Comparison of ENCODE assay signal across 33 cellular contexts in genomic region chr20:57702521-57702920, GRCh38. TPM values are rescaled to one million over a fixed set of nuclear protein-coding genes. Genes with fewer than 3 reads are reported as not detected.
A peak's percentile ranks its signal among the peaks of the same experiment; 100 is the strongest.
DNase-seq lines count a peak whose midpoint lies in the region; ATAC-seq, FAIRE-seq and TF ChIP-seq lines count a peak whose summit lies in the region.
"Had no signal": no experiment of that assay in that cellular context is flagged by ENCODE, and none has a peak within 500 bp of the region (broad histone marks: within the 10 kb centered on the region; RNA-seq: fewer than 3 reads in every experiment).

No MANE protein-coding gene starts in this region.

- H3K27ac ChIP-seq in HepG2 (ENCODE audit: extremely low read length, insufficient read depth, low read length) (no peak overlapping the region), right lobe of liver (no peak overlapping the region), VCaP (peak overlapping the region; percentile 99), heart left ventricle (no peak overlapping the region), coronary artery (no peak overlapping the region), substantia nigra (ENCODE audit: low read depth, low read length, poor library complexity, severe bottlenecking) (no peak overlapping the region)
- H3K27ac ChIP-seq: brain microvascular endothelial cell, gastrocnemius medialis, hepatocyte, HL-60, lower lobe of right lung, stomach, tibial nerve had no signal

- H3K9me3 ChIP-seq in HepG2 (ENCODE audit: low read length) (no peaks in the 10 kb centered on the region), right lobe of liver (no peaks in the 10 kb centered on the region), heart left ventricle (no peaks in the 10 kb centered on the region)
- H3K9me3 ChIP-seq: gastrocnemius medialis, lower lobe of right lung, stomach, tibial nerve had no signal

- H3K27me3 ChIP-seq in HepG2 (ENCODE audit: control insufficient read depth in 1 of 2, insufficient read depth in 2 of 2, low read length in 2 of 2) (peaks cover 16 to 94% of the 10 kb centered on the region in 2 experiments), right lobe of liver (no peaks in the 10 kb centered on the region), heart left ventricle (no peaks in the 10 kb centered on the region)
- H3K27me3 ChIP-seq: brain microvascular endothelial cell, gastrocnemius medialis, hepatocyte, stomach, tibial nerve had no signal

- intact Hi-C loops in HepG2 (cut with micrococcal nuclease; ENCODE audit: unreplicated experiment) (no loop called here), right lobe of liver (cut with DNase I) (no loop called here), heart left ventricle (cut with DNase I) (no loop called here)

- H3K4me2 ChIP-seq in HepG2 (ENCODE audit: low read depth, low read length): no peak overlapping the region
- H3K4me2 ChIP-seq: hepatocyte had no signal

- DNase-seq in HepG2 (ENCODE audit: low spot score) (no peak), right lobe of liver (no peak), memory B cell (ENCODE audit: low spot score in 2 of 2) (no peak), heart left ventricle (no peak), coronary artery (ENCODE audit: low spot score) (no peak), substantia nigra (lab: John Stamatoyannopoulos, UW) (no peak)
- DNase-seq: 8988T; activated CD4-positive, alpha-beta T cell treated with anti-CD3 and anti-CD28 coated beads, Interleukin-2, amount 10 ng/mL, durations not matched to agents 24 days and 14 days; activated CD8-positive, alpha-beta memory T cell treated with anti-CD3 and anti-CD28 coated beads for 24 hours; activated naive CD4-positive, alpha-beta T cell treated with anti-CD3 and anti-CD28 coated beads, Interleukin-2, amount 50 U/mL, for 16 hours; activated T-cell treated with anti-CD3 and anti-CD28 coated beads for 4 hours; brain microvascular endothelial cell; CD4-positive, CD25-positive, alpha-beta regulatory T cell; gastrocnemius medialis; Kasumi-1; lower lobe of right lung; NCI-H1417 treated with DMSO at 0.1 percent for 48 hours; NCI-H2081; NCI-H524 treated with DMSO at 0.1 percent for 48 hours; retina; SHP77 treated with DMSO at 0.1 percent for 48 hours; stomach; T-helper 9 cell had no signal

- H3K4me3 Mint-ChIP-seq in memory B cell: peak overlapping the region; percentile 77
- H3K4me3 Mint-ChIP-seq: activated CD4-positive, alpha-beta T cell treated with anti-CD3 and anti-CD28 coated beads, Interleukin-2, amount 10 ng/mL, durations not matched to agents 24 days and 14 days; CD4-positive, CD25-positive, alpha-beta regulatory T cell had no signal

- H3K27me3 Mint-ChIP-seq in memory B cell: no peaks in the 10 kb centered on the region

- peaks cover 75% of the 10 kb centered on the region for H3K4me1 Mint-ChIP-seq in memory B cell

- H4K20me1 ChIP-seq in HepG2 (ENCODE audit: insufficient read depth, low read length): no peaks in the 10 kb centered on the region; the same call in 1 of the 2 replicates

- TF ChIP-seq POLR2A in HepG2 (IDR thresholded peaks at IDR 0.05; ENCODE audit: insufficient read depth in 1 of 2, low read depth in 2 of 2, low read length in 2 of 2): no peak
- TF ChIP-seq POLR2A in right lobe of liver (IDR thresholded peaks at IDR 0.05): no peak
- no peak for TF ChIP-seq POLR2A in heart left ventricle (IDR thresholded peaks at IDR 0.05)

- H3K4me1 ChIP-seq in HepG2 (ENCODE audit: insufficient read depth, low read length) (no peaks in the 10 kb centered on the region), right lobe of liver (no peaks in the 10 kb centered on the region), heart left ventricle (peaks cover 0 to 79% (median 11%) of the 10 kb centered on the region in 12 donors)

- H3K9ac ChIP-seq in HepG2 (ENCODE audit: insufficient read depth, low read depth, low read length): no peak overlapping the region

- H3K9me3 Mint-ChIP-seq in memory B cell: no peaks in the 10 kb centered on the region
- H3K9me3 Mint-ChIP-seq: activated CD4-positive, alpha-beta T cell treated with anti-CD3 and anti-CD28 coated beads, Interleukin-2, amount 10 ng/mL, durations not matched to agents 24 days and 14 days; activated T-helper 2 cell treated with anti-CD3 and anti-CD28 coated beads, Interferon-gamma antibody, Interleukin-2, Interleukin-4, amounts not matched to agents 10 μg/mL and 5 μg/mL and 100 μg/mL, durations not matched to agents 14 hours and 24 hours and 36 hours; CD4-positive, CD25-positive, alpha-beta regulatory T cell; nephron had no signal

- FAIRE-seq in HepG2 (lab: Jason Lieb, UNC): no peak
- FAIRE-seq: endothelial cell of umbilical vein, H1 had no signal

- H3K36me3 Mint-ChIP-seq in memory B cell: no peaks in the 10 kb centered on the region
- H3K36me3 Mint-ChIP-seq: CD4-positive, CD25-positive, alpha-beta regulatory T cell had no signal

- no peaks in the 10 kb centered on the region for H3K79me2 ChIP-seq in HepG2 (ENCODE audit: insufficient read depth, low read length)

- BruUV-seq in HepG2 (replicated peaks; lab: Mats Ljungman, UMichigan): no TSS peak

- H3K4me3 ChIP-seq in HepG2 (replicated peaks in 1 of 3; ENCODE audit: insufficient read depth in 1 of 3, low read depth in 2 of 3, low read length in 3 of 3): no peak overlapping the region
- no peak overlapping the region for H3K4me3 ChIP-seq in right lobe of liver
- H3K4me3 ChIP-seq in heart left ventricle: no peak overlapping the region
- H3K4me3 ChIP-seq in coronary artery: no peak overlapping the region
- H3K4me3 ChIP-seq: gastrocnemius medialis, hepatocyte, lower lobe of right lung, skin epidermis, stomach, tibial nerve had no signal

- ATAC-seq in HepG2 (no peak), right lobe of liver (no peak), memory B cell (ENCODE audit: low read depth) (no peak), GM18498 (IDR thresholded peaks at IDR 0.05; ENCODE audit: unreplicated experiment) (no peak), heart left ventricle (no peak)
- ATAC-seq: gastrocnemius medialis, lower lobe of right lung had no signal

- CTCF ChIA-PET in HepG2 (lab: Yijun Ruan, JAX; ENCODE audit: low intra/inter-chr PET ratio, low total read pairs): no interaction called here

- no peak for TF ChIP-seq RAD21 in HepG2 (CRISPR knock-in tag; IDR thresholded peaks at IDR 0.05)

- 8% methylated on average over 6 of the region's 6 CpGs for WGBS in HepG2 (ENCODE audit: low lambda C conversion rate)
- WGBS in right lobe of liver (ENCODE audit: insufficient coverage, low coverage, low lambda C conversion rate, missing lambda C conversion rate): 46% methylated on average over 6 of the region's 6 CpGs
- WGBS in heart left ventricle, 4 donors: 71 to 83% (median 76%) methylated on average over 6 of the region's 6 CpGs

- in situ Hi-C loops in HepG2 (cut with HindIII; ENCODE audit: extremely low pct_ligation_motif_present, low pct_unique_long_range_greater_than_20kb): no loop called here

- POLR2A ChIA-PET in HepG2 (lab: Yijun Ruan, JAX): no interaction called here

- H3K27ac Mint-ChIP-seq in memory B cell: peak overlapping the region; percentile 87
- H3K27ac Mint-ChIP-seq: activated CD4-positive, alpha-beta T cell treated with anti-CD3 and anti-CD28 coated beads, Interleukin-2, amount 10 ng/mL, durations not matched to agents 24 days and 14 days; activated T-helper 2 cell treated with anti-CD3 and anti-CD28 coated beads, Interferon-gamma antibody, Interleukin-2, Interleukin-4, amounts not matched to agents 10 μg/mL and 5 μg/mL and 100 μg/mL, durations not matched to agents 14 hours and 24 hours and 36 hours had no signal

- H2AFZ ChIP-seq in HepG2 (ENCODE audit: low read length): no peak overlapping the region
- H2AFZ ChIP-seq: hepatocyte had no signal

- TF ChIP-seq CTCF in HepG2 (CRISPR knock-in tag; IDR thresholded peaks at IDR 0.05) (no peak), right lobe of liver (IDR thresholded peaks at IDR 0.05) (no peak), VCaP (conservative IDR thresholded peaks at IDR 0.05) (no peak), heart left ventricle (IDR thresholded peaks at IDR 0.05) (no peak), coronary artery (IDR thresholded peaks at IDR 0.05) (no peak)

- H3K36me3 ChIP-seq in HepG2 (replicated peaks in 1 of 2; ENCODE audit: control insufficient read depth in 1 of 2, insufficient read depth in 2 of 2, low read length in 2 of 2) (no peaks in the 10 kb centered on the region), right lobe of liver (no peaks in the 10 kb centered on the region), heart left ventricle (no peaks in the 10 kb centered on the region)
- H3K36me3 ChIP-seq: brain microvascular endothelial cell, gastrocnemius medialis, lower lobe of right lung, stomach, tibial nerve had no signal

- TF ChIP-seq EP300 in HepG2 (IDR thresholded peaks at IDR 0.05; ENCODE audit: low read depth in 2 of 2, low read length in 2 of 2) (no peak), HepG2 (CRISPR knock-in tag; IDR thresholded peaks at IDR 0.05; ENCODE audit: borderline replicate concordance) (no peak)

RNA-seq across cellular contexts. Expression of gene PMEPA1, which starts 7.3 kb away (rescaled TPM):
- total RNA-seq in HepG2 (2016; rRNA removed; fragmentation: Illumina TruSeq; extraction: Trizol): not detected in 2 replicates
- not detected in 2 replicates for total RNA-seq in HepG2 (2016; cell fraction: cytosol; rRNA removed; fragmentation: Illumina TruSeq; extraction: Trizol; ENCODE audit: low read depth)
- total RNA-seq in HepG2 (2016; cell fraction: insoluble cytoplasmic fraction; rRNA removed; fragmentation: Illumina TruSeq; extraction: Trizol): not detected in 2 replicates
- 0.31 TPM in 1 of 2 replicates, not detected in the other for total RNA-seq in HepG2 (2016; cell fraction: membrane; rRNA removed; fragmentation: Illumina TruSeq; extraction: Trizol)
- not detected in 2 replicates for total RNA-seq in HepG2 (2016; cell fraction: nucleus; rRNA removed; fragmentation: Illumina TruSeq; extraction: Trizol)
- polyA plus RNA-seq in HepG2 (2011; rRNA removed): 0.08 TPM in 1 of 2 replicates, not detected in the other
- 0.03 TPM in 1 of 2 replicates, not detected in the other for polyA plus RNA-seq in HepG2 (2011; cell fraction: cytosol; rRNA removed)
- polyA plus RNA-seq in HepG2 (2011; cell fraction: nucleus; rRNA removed): 0.12 and 0.16 TPM in 2 replicates
- polyA plus RNA-seq in HepG2 (2012): not detected in 2 replicates
- not detected in 2 replicates for polyA plus RNA-seq in HepG2 (2016; cell fraction: cytosol; fragmentation: Illumina TruSeq; extraction: Trizol; ENCODE audit: low read depth)
- polyA plus RNA-seq in HepG2 (2016; cell fraction: insoluble cytoplasmic fraction; fragmentation: Illumina TruSeq; extraction: Trizol; ENCODE audit: low read depth): not detected in 2 replicates
- polyA plus RNA-seq in HepG2 (2016; cell fraction: membrane; fragmentation: Illumina TruSeq; extraction: Trizol; ENCODE audit: low read depth): 0.15 TPM in 1 of 2 replicates, not detected in the other
- polyA plus RNA-seq in HepG2 (2016; cell fraction: nucleus; fragmentation: Illumina TruSeq; extraction: Trizol; ENCODE audit: insufficient read depth, low read depth): not detected in 2 replicates
- 0.20 and 7.8 TPM in 2 replicates for polyA minus RNA-seq in HepG2 (2011; rRNA and poly(A)+ RNA removed; ENCODE audit: low replicate concordance)
- 0.53 TPM in 1 of 2 replicates, not detected in the other for polyA minus RNA-seq in HepG2 (2011; cell fraction: cytosol; rRNA and poly(A)+ RNA removed)
- polyA minus RNA-seq in HepG2 (2011; cell fraction: nucleus; rRNA and poly(A)+ RNA removed): 0.39 TPM in 1 of 2 replicates, not detected in the other
- total RNA-seq in right lobe of liver: 1 to 10 TPM in 4 of 6 experiments, under 1 TPM in 2; 0.50 to 2.3 (median 1.4) TPM
- total RNA-seq in heart left ventricle: 10 to 100 TPM; 25.1 to 91.4 (median 30.0) TPM
- 100 to 1,000 TPM in 1 of 2 donors, 10 to 100 TPM in 1; 12.6 to 115 TPM for polyA plus RNA-seq in heart left ventricle

Comparison
In these comparisons a context has a peak if more than half of its experiments do, and no peak if none do; other contexts are left out.
1. RNA of gene PMEPA1, which starts 7.3 kb away (total RNA-seq): 25.1 to 91.4 TPM in heart left ventricle; 0.50 to 2.3 TPM in right lobe of liver and 0.31 TPM in HepG2; every median in the first group is over 4 times any median in the second.